In genomic region chr18:79070486-79070885, GRCh38 we compare ENCODE assay signal across 10 cellular contexts.
DNase-seq lines count a peak whose midpoint lies in the region; ATAC-seq and TF ChIP-seq lines count a peak whose summit lies in the region.
"Had no signal": no experiment of that assay in that cellular context is flagged by ENCODE, and none has a peak within 500 bp of the region (broad histone marks: within the 10 kb centered on the region; RNA-seq: fewer than 3 reads in every experiment).

No MANE protein-coding gene starts in this region.

- peak overlapping the region; percentile 46; the same call in 1 of the 2 replicates for H3K27ac ChIP-seq in SU-DHL-6 (ENCODE audit: low read depth, low read length)

- TF ChIP-seq CTCF in SU-DHL-6 (IDR thresholded peaks at IDR 0.05; ENCODE audit: insufficient read depth, low read length, poor library complexity, severe bottlenecking) = no peak
- no peak for TF ChIP-seq CTCF in foreskin fibroblast (IDR thresholded peaks at IDR 0.05; ENCODE audit: low read depth, low read length)

- H3K4me1 Mint-ChIP-seq in T-helper 2 cell treated with Interferon-gamma antibody and Interleukin-4, amounts not matched to agents 5 μg/mL and 100 μg/mL, for 36 hours (ENCODE audit: low read depth) = peaks cover 25% of the 10 kb centered on the region
- H3K4me1 Mint-ChIP-seq in stimulated activated effector memory CD8-positive, alpha-beta T cell treated with anti-CD3 and anti-CD28 coated beads, Interleukin-12 subunit alpha, Interleukin-12 subunit beta, amount 100 ng/mL, for 72 hours = peaks cover 56% of the 10 kb centered on the region

- no peak for ATAC-seq in stimulated activated effector memory CD8-positive, alpha-beta T cell treated with anti-CD3 and anti-CD28 coated beads, Interleukin-12 subunit alpha, Interleukin-12 subunit beta, amount 100 ng/mL, for 72 hours
- ATAC-seq in GM21515 (IDR thresholded peaks at IDR 0.05; ENCODE audit: unreplicated experiment) (no peak), GM21723 (IDR thresholded peaks at IDR 0.05; ENCODE audit: unreplicated experiment) (no peak)

- H3K4me2 ChIP-seq in SU-DHL-6 (ENCODE audit: low read depth, low read length, poor library complexity, severe bottlenecking) = peak overlapping the region; percentile 93

- no peaks in the 10 kb centered on the region for H3K9me3 ChIP-seq in SU-DHL-6 (ENCODE audit: insufficient read depth, low read length)

- H3K4me3 Mint-ChIP-seq in T-helper 2 cell treated with Interferon-gamma antibody and Interleukin-4, amounts not matched to agents 5 μg/mL and 100 μg/mL, for 36 hours = peak overlapping the region; percentile 85
- H3K4me3 Mint-ChIP-seq in stimulated activated effector memory CD8-positive, alpha-beta T cell treated with anti-CD3 and anti-CD28 coated beads, Interleukin-12 subunit alpha, Interleukin-12 subunit beta, amount 100 ng/mL, for 72 hours = peak overlapping the region; percentile 75

- peaks cover 15% of the 10 kb centered on the region for H3F3A ChIP-seq in SU-DHL-6 (ENCODE audit: insufficient read depth)

- H3K36me3 Mint-ChIP-seq in T-helper 2 cell treated with Interferon-gamma antibody and Interleukin-4, amounts not matched to agents 5 μg/mL and 100 μg/mL, for 36 hours (ENCODE audit: low read depth) = peaks cover 41% of the 10 kb centered on the region
- H3K36me3 Mint-ChIP-seq in stimulated activated effector memory CD8-positive, alpha-beta T cell treated with anti-CD3 and anti-CD28 coated beads, Interleukin-12 subunit alpha, Interleukin-12 subunit beta, amount 100 ng/mL, for 72 hours = peaks cover 19% of the 10 kb centered on the region

- DNase-seq in T-helper 2 cell treated with Interferon-gamma antibody and Interleukin-4, amounts not matched to agents 5 μg/mL and 100 μg/mL, for 36 hours (ENCODE audit: low spot score) = no peak
- DNase-seq in T-helper 2 cell = no peak
- DNase-seq in foreskin fibroblast = peak in 1 of 2 donors; percentile 12
- DNase-seq in stimulated activated effector memory CD8-positive, alpha-beta T cell treated with anti-CD3 and anti-CD28 coated beads, Interleukin-12 subunit alpha, Interleukin-12 subunit beta, amount 100 ng/mL, for 72 hours (ENCODE audit: low spot score in 2 of 2) = no peak
- no peak for DNase-seq in kidney tubule cell (ENCODE audit: low spot score)
- DNase-seq: activated CD4-positive, alpha-beta T cell treated with anti-CD3 and anti-CD28 coated beads for 4 hours had no signal

- peak overlapping the region; percentile 93 for H3K9ac ChIP-seq in SU-DHL-6 (ENCODE audit: low read length)

- peak overlapping the region; percentile 78 for H3K4me3 ChIP-seq in SU-DHL-6 (ENCODE audit: insufficient read depth, low read length, poor library complexity, severe bottlenecking)
- H3K4me3 ChIP-seq in foreskin fibroblast (ENCODE audit: low read depth in 1 of 2, low read length in 2 of 2) = peak overlapping the region; percentile 79 to 80
- H3K4me3 ChIP-seq: lung had no signal

- no peaks in the 10 kb centered on the region; the same call in 1 of the 2 replicates for H4K20me1 ChIP-seq in SU-DHL-6 (ENCODE audit: low read depth, low read length)

- H3K27me3 Mint-ChIP-seq in T-helper 2 cell treated with Interferon-gamma antibody and Interleukin-4, amounts not matched to agents 5 μg/mL and 100 μg/mL, for 36 hours (ENCODE audit: low read depth) = peaks cover 19% of the 10 kb centered on the region

- peaks cover 36% of the 10 kb centered on the region for H3K79me2 ChIP-seq in SU-DHL-6 (ENCODE audit: insufficient read depth, low read length)

- peaks cover 29% of the 10 kb centered on the region for H3K9me3 Mint-ChIP-seq in T-helper 2 cell treated with Interferon-gamma antibody and Interleukin-4, amounts not matched to agents 5 μg/mL and 100 μg/mL, for 36 hours
- H3K9me3 Mint-ChIP-seq in stimulated activated effector memory CD8-positive, alpha-beta T cell treated with anti-CD3 and anti-CD28 coated beads, Interleukin-12 subunit alpha, Interleukin-12 subunit beta, amount 100 ng/mL, for 72 hours = peaks cover 22% of the 10 kb centered on the region

- H3K27ac Mint-ChIP-seq in T-helper 2 cell treated with Interferon-gamma antibody and Interleukin-4, amounts not matched to agents 5 μg/mL and 100 μg/mL, for 36 hours = peak overlapping the region; percentile 69
- H3K27ac Mint-ChIP-seq in stimulated activated effector memory CD8-positive, alpha-beta T cell treated with anti-CD3 and anti-CD28 coated beads, Interleukin-12 subunit alpha, Interleukin-12 subunit beta, amount 100 ng/mL, for 72 hours = peak overlapping the region; percentile 33

- no peaks in the 10 kb centered on the region for H3K27me3 ChIP-seq in SU-DHL-6 (ENCODE audit: low read length)

- no peak overlapping the region for H2AFZ ChIP-seq in SU-DHL-6 (ENCODE audit: low read depth, low read length, severe bottlenecking)

- no peaks in the 10 kb centered on the region for H3K36me3 ChIP-seq in SU-DHL-6 (ENCODE audit: low read length)

- H3K9me2 ChIP-seq in SU-DHL-6 (replicated peaks; ENCODE audit: insufficient read depth, low read length) = no peaks in the 10 kb centered on the region
